ENCODE assay signal across 15 cellular contexts in genomic region chr19:50387176-50387867, GRCh38. TPM values are rescaled to one million over a fixed set of nuclear protein-coding genes. Genes with fewer than 3 reads are reported as not detected.
A peak's percentile ranks its signal among the peaks of the same experiment; 100 is the strongest.
DNase-seq lines count a peak whose midpoint lies in the region; TF ChIP-seq lines count a peak whose summit lies in the region.
"Had no signal": no experiment of that assay in that cellular context is flagged by ENCODE, and none has a peak within 500 bp of the region (broad histone marks: within the 10 kb centered on the region; RNA-seq: fewer than 3 reads in every experiment).

No MANE protein-coding gene starts in this region.

- TF ChIP-seq POLR2A in thyroid gland (IDR thresholded peaks at IDR 0.05), result no peak

- H3K9me3 ChIP-seq in SJCRH30 (replicated peaks), result no peaks in the 10 kb centered on the region
- H3K9me3 ChIP-seq in thyroid gland, result no peaks in the 10 kb centered on the region
- H3K9me3 ChIP-seq: A549, colonic mucosa, heart right ventricle had no signal

- DNase-seq in activated CD4-positive, alpha-beta T cell treated with anti-CD3 and anti-CD28 coated beads, Interleukin-2, amount 10 ng/mL, durations not matched to agents 24 days and 14 days, result no peak
- DNase-seq in activated CD4-positive, alpha-beta T cell treated with anti-CD3 and anti-CD28 coated beads, Interleukin-2, amount 50 U/mL, for 1 hour, result no peak
- DNase-seq in NOMO-1 treated with DMSO at 0.1 percent for 48 hours (lab: John Stamatoyannopoulos, UW; ENCODE audit: unreplicated experiment), result peak; percentile 71
- DNase-seq in dermis blood vessel endothelial cell, result peak; percentile 44
- peak; percentile 55 for DNase-seq in occipital lobe (lab: John Stamatoyannopoulos, UW)
- no peak for DNase-seq in SJCRH30
- DNase-seq in activated naive CD4-positive, alpha-beta T cell treated with anti-CD3 and anti-CD28 coated beads, Interleukin-2, amount 50 U/mL, for 16 hours, result no peak
- no peak for DNase-seq in thyroid gland
- DNase-seq: colonic mucosa, GOT3, heart right ventricle, NCI-H524 treated with DMSO at 0.1 percent for 48 hours had no signal

- H3K27me3 ChIP-seq in SJCRH30 (no peaks in the 10 kb centered on the region), thyroid gland (no peaks in the 10 kb centered on the region)
- H3K27me3 ChIP-seq: colonic mucosa, heart right ventricle had no signal

- H3K4me1 Mint-ChIP-seq in activated CD4-positive, alpha-beta T cell treated with anti-CD3 and anti-CD28 coated beads, Interleukin-2, amount 10 ng/mL, durations not matched to agents 24 days and 14 days, result peaks cover 27% of the 10 kb centered on the region

- H3K27me3 Mint-ChIP-seq in activated CD4-positive, alpha-beta T cell treated with anti-CD3 and anti-CD28 coated beads, Interleukin-2, amount 10 ng/mL, durations not matched to agents 24 days and 14 days, result no peaks in the 10 kb centered on the region

- peaks cover 36% of the 10 kb centered on the region for H3K36me3 Mint-ChIP-seq in activated CD4-positive, alpha-beta T cell treated with anti-CD3 and anti-CD28 coated beads, Interleukin-2, amount 10 ng/mL, durations not matched to agents 24 days and 14 days (ENCODE audit: low read depth)

- intact Hi-C loops in activated CD4-positive, alpha-beta T cell treated with anti-CD3 and anti-CD28 coated beads, Interleukin-2, amount 10 ng/mL, durations not matched to agents 24 days and 14 days (cut with micrococcal nuclease), result no loop called here
- intact Hi-C loops in thyroid gland (cut with DNase I), result no loop called here

- no peak for TF ChIP-seq CTCF in thyroid gland (IDR thresholded peaks at IDR 0.05)

- H3K9me3 Mint-ChIP-seq in activated CD4-positive, alpha-beta T cell treated with anti-CD3 and anti-CD28 coated beads, Interleukin-2, amount 10 ng/mL, durations not matched to agents 24 days and 14 days, result no peaks in the 10 kb centered on the region

- WGBS in thyroid gland, 2 donors, result 88 to 90% methylated on average over 21 of the region's 21 CpGs

- H3K27ac ChIP-seq in SJCRH30 (no peak overlapping the region), thyroid gland (no peak overlapping the region)
- H3K27ac ChIP-seq: A549, colonic mucosa had no signal

- H3K36me3 ChIP-seq in SJCRH30, result peaks cover 37% of the 10 kb centered on the region
- H3K36me3 ChIP-seq in thyroid gland, result peaks cover 4 to 6% of the 10 kb centered on the region in 2 donors
- H3K36me3 ChIP-seq: colonic mucosa had no signal

- peak overlapping the region; percentile 29 for H3K4me3 Mint-ChIP-seq in activated CD4-positive, alpha-beta T cell treated with anti-CD3 and anti-CD28 coated beads, Interleukin-2, amount 10 ng/mL, durations not matched to agents 24 days and 14 days

- H3K27ac Mint-ChIP-seq in activated CD4-positive, alpha-beta T cell treated with anti-CD3 and anti-CD28 coated beads, Interleukin-2, amount 10 ng/mL, durations not matched to agents 24 days and 14 days, result no peak overlapping the region

- H3K4me1 ChIP-seq in SJCRH30, result no peaks in the 10 kb centered on the region
- H3K4me1 ChIP-seq in thyroid gland, result peaks cover 11 to 28% of the 10 kb centered on the region in 2 donors

- no peak overlapping the region for H3K4me3 ChIP-seq in SJCRH30
- H3K4me3 ChIP-seq in thyroid gland (replicated peaks in 1 of 3), result no peak overlapping the region
- H3K4me3 ChIP-seq: A549, colonic mucosa had no signal

RNA-seq across cellular contexts. Expression of gene POLD1, which starts 3.2 kb away (rescaled TPM):
- total RNA-seq in activated CD4-positive, alpha-beta T cell treated with anti-CD3 and anti-CD28 coated beads, Interleukin-2, amount 10 ng/mL, durations not matched to agents 24 days and 14 days, result 188 and 204 TPM in 2 replicates
- total RNA-seq in dermis blood vessel endothelial cell, result 40.8 and 77.4 TPM in 2 replicates
- 17.5 TPM for total RNA-seq in occipital lobe
- total RNA-seq in SJCRH30 (2014; rRNA removed; shearing (Covaris generic)), result 74.4 and 75.2 TPM in 2 replicates
- 10 to 100 TPM; 12.9 to 27.5 (median 19.0) TPM for total RNA-seq in thyroid gland

RNA-seq across cellular contexts. Expression of gene NR1H2, which starts 11.1 kb away (rescaled TPM):
- 81.4 and 84.7 TPM in 2 replicates for total RNA-seq in activated CD4-positive, alpha-beta T cell treated with anti-CD3 and anti-CD28 coated beads, Interleukin-2, amount 10 ng/mL, durations not matched to agents 24 days and 14 days
- 83.6 and 92.5 TPM in 2 replicates for total RNA-seq in dermis blood vessel endothelial cell
- total RNA-seq in occipital lobe, result 18.9 TPM
- total RNA-seq in SJCRH30 (2014; rRNA removed; shearing (Covaris generic)), result 22.3 and 22.6 TPM in 2 replicates
- 100 to 1,000 TPM in 2 of 4 donors, 10 to 100 TPM in 2; 76.4 to 114 (median 100) TPM for total RNA-seq in thyroid gland

RNA-seq across cellular contexts. Expression of gene NAPSA, which starts 21.9 kb away (rescaled TPM):
- 13.6 and 18.0 TPM in 2 replicates for total RNA-seq in activated CD4-positive, alpha-beta T cell treated with anti-CD3 and anti-CD28 coated beads, Interleukin-2, amount 10 ng/mL, durations not matched to agents 24 days and 14 days
- total RNA-seq in dermis blood vessel endothelial cell (not detected in 2 replicates), occipital lobe (0.16 TPM), thyroid gland (1 to 10 TPM in 2 of 4 donors, under 1 TPM in 2; 0.46 to 3.4 (median 1.5) TPM)
- total RNA-seq in SJCRH30 (2014; rRNA removed; shearing (Covaris generic)), result 0.08 and 0.18 TPM in 2 replicates

RNA-seq across cellular contexts. Expression of gene SPIB, which starts 31.4 kb away (rescaled TPM):
- total RNA-seq in activated CD4-positive, alpha-beta T cell treated with anti-CD3 and anti-CD28 coated beads, Interleukin-2, amount 10 ng/mL, durations not matched to agents 24 days and 14 days, result 0.91 and 1.6 TPM in 2 replicates
- total RNA-seq in dermis blood vessel endothelial cell (not detected in 2 replicates), occipital lobe (not detected), thyroid gland (not detected)
- total RNA-seq in SJCRH30 (2014; rRNA removed; shearing (Covaris generic)), result 0.83 and 2.8 TPM in 2 replicates
- total RNA-seq: mesenteric fat pad had no signal

RNA-seq across cellular contexts. Expression of gene MYBPC2, which starts 45.4 kb away (rescaled TPM):
- 0.12 and 0.26 TPM in 2 replicates for total RNA-seq in activated CD4-positive, alpha-beta T cell treated with anti-CD3 and anti-CD28 coated beads, Interleukin-2, amount 10 ng/mL, durations not matched to agents 24 days and 14 days
- total RNA-seq in dermis blood vessel endothelial cell (0.05 TPM in 1 of 2 replicates, not detected in the other), occipital lobe (not detected), thyroid gland (under 1 TPM in 1 of 4 donors, not detected in 3; 0.13 TPM)
- 13.8 and 14.7 TPM in 2 replicates for total RNA-seq in SJCRH30 (2014; rRNA removed; shearing (Covaris generic))
- total RNA-seq: colonic mucosa, mesenteric fat pad, sciatic nerve had no signal

Comparison
In these comparisons a context has a peak if more than half of its experiments do, and no peak if none do; other contexts are left out.
1. DNase-seq: peak in NOMO-1 treated with DMSO at 0.1 percent for 48 hours (single experiment), dermis blood vessel endothelial cell (single experiment) and occipital lobe (single experiment); none in activated CD4-positive, alpha-beta T cell treated with anti-CD3 and anti-CD28 coated beads, Interleukin-2, amount 10 ng/mL, durations not matched to agents 24 days and 14 days (single experiment), activated CD4-positive, alpha-beta T cell treated with anti-CD3 and anti-CD28 coated beads, Interleukin-2, amount 50 U/mL, for 1 hour (single experiment), SJCRH30 (0 of 2), activated naive CD4-positive, alpha-beta T cell treated with anti-CD3 and anti-CD28 coated beads, Interleukin-2, amount 50 U/mL, for 16 hours (single experiment) and thyroid gland (0 of 2).